Comparison of ENCODE assay signal across 8 cellular contexts in the genomic region with DNA sequence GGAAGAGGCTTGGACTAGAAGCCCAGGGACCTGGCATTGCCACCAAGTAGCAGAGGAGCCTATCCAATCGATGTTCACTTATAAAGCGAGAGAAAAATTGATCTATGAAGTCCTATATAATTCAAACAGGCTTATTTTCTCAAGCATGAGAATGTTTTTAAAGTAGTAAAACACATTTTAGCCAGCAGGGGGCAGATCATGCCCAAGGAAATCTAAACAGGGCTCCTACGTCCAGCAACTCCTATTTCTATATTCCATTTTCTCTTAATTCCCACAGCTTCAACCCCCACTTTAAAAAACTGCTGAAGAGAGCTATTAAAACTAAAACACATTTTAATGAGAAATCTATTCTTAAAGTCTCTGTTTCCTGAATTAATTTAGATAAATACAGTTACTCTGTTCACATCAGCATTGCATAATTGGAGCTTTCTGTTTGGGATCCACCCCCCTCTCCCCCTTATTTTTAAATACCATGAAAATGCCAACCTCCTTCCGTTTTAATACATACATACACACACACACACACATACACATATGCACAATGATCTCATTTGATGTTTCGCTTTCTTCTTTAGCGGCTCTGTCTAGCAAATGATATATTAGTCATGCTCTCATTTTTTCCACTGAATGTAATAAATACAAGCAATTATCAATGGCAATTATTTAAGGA.
DNase-seq lines count a peak whose midpoint lies in the region; ATAC-seq and TF ChIP-seq lines count a peak whose summit lies in the region.

No MANE protein-coding gene starts in this region.

- no peaks in the 10 kb centered on the region for H3K36me3 ChIP-seq in esophagus muscularis mucosa

- peaks cover 0 to 4% (median 0%) of the 10 kb centered on the region in 4 donors for H3K4me1 ChIP-seq in esophagus muscularis mucosa

- H3K4me1 Mint-ChIP-seq in nephron = peaks cover 15% of the 10 kb centered on the region

- peak; percentile 45 for DNase-seq in COLO829 (ENCODE audit: low spot score)
- peak; percentile 50 for DNase-seq in NCI-H1092 treated with DMSO at 0.1 percent for 48 hours (lab: John Stamatoyannopoulos, UW)
- peak; percentile 47 for DNase-seq in SHP77 treated with DMSO at 0.1 percent for 48 hours (lab: John Stamatoyannopoulos, UW)
- DNase-seq in esophagus muscularis mucosa (ENCODE audit: extremely low spot score) = no peak
- no peak for DNase-seq in ureter (ENCODE audit: low spot score)

- H3K27ac Mint-ChIP-seq in nephron = no peak overlapping the region

- no peak overlapping the region for H3K27ac ChIP-seq in esophagus muscularis mucosa (replicated peaks in 1 of 4)

- 30% methylated on average over 6 of the region's 6 CpGs for WGBS in esophagus muscularis mucosa

- peak overlapping the region in 1 of 4 donors; percentile 12 for H3K4me3 ChIP-seq in esophagus muscularis mucosa

- TF ChIP-seq POLR2A in esophagus muscularis mucosa (IDR thresholded peaks at IDR 0.05; ENCODE audit: low read depth) = no peak

- H3K9me3 Mint-ChIP-seq in nephron = no peaks in the 10 kb centered on the region

- intact Hi-C loops in esophagus muscularis mucosa (cut with DNase I) = loop anchor here (2.0 kb wide), 1 partner anchor 400 kb away; no protein-coding TSS in a partner anchor

- H3K27me3 Mint-ChIP-seq in nephron (ENCODE audit: low read depth) = no peaks in the 10 kb centered on the region

- TF ChIP-seq CTCF in esophagus muscularis mucosa (IDR thresholded peaks at IDR 0.05) (peak; percentile 54 to 71 (median 68)), nephron (IDR thresholded peaks at IDR 0.05; ENCODE audit: unreplicated experiment in 3 of 3) (peak; percentile 65 to 87 (median 72))

- H3K36me3 Mint-ChIP-seq in nephron (ENCODE audit: low read depth) = peaks cover 12% of the 10 kb centered on the region

- H3K9me3 ChIP-seq in esophagus muscularis mucosa = no peaks in the 10 kb centered on the region

- TF ChIP-seq EP300 in esophagus muscularis mucosa (IDR thresholded peaks at IDR 0.05) = no peak

- H3K27me3 ChIP-seq in esophagus muscularis mucosa = no peaks in the 10 kb centered on the region

- ATAC-seq in GM21526 (IDR thresholded peaks at IDR 0.05; ENCODE audit: low FRiP score, unreplicated experiment) (peak; percentile 50), GM21423 (IDR thresholded peaks at IDR 0.05; ENCODE audit: unreplicated experiment) (no peak)

- H3K4me3 Mint-ChIP-seq in nephron = no peak overlapping the region

Comparison
In these comparisons a context has a peak if more than half of its experiments do, and no peak if none do; other contexts are left out.
1. DNase-seq: peak in COLO829 (single experiment), NCI-H1092 treated with DMSO at 0.1 percent for 48 hours (single experiment) and SHP77 treated with DMSO at 0.1 percent for 48 hours (single experiment); none in esophagus muscularis mucosa (single experiment) and ureter (single experiment).